ENCODE assay signal across 8 cellular contexts in the genomic region with DNA sequence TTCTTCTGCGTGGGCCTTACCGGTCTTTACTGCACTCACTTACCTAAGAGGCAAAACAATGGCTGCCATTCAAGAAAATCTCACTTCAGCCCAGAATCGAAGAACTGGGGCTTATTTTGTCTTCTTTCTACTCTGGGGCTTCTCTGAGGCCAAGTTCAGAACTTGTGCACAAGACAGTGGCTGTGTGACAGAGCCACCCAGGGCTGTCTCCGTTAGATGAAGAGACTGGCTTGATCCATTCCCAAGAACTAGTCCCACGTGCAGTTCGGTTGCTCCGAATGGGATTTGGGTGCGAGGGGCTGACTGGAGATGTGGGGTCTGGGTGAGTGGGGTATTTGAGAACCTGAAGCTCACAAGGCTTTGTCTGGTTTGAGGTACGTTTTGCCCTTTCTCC. TPM values are rescaled to one million over a fixed set of nuclear protein-coding genes. Genes with fewer than 3 reads are reported as not detected.
A peak's percentile ranks its signal among the peaks of the same experiment; 100 is the strongest.
DNase-seq lines count a peak whose midpoint lies in the region; ATAC-seq, FAIRE-seq and TF ChIP-seq lines count a peak whose summit lies in the region.

No MANE protein-coding gene starts in this region.

- peaks cover 35% of the 10 kb centered on the region for H3K4me1 Mint-ChIP-seq in activated T-cell treated with anti-CD3 and anti-CD28 coated beads, Interleukin-2, amount 50 U/mL, for 4 hours (ENCODE audit: low read depth)

- DNase-seq in activated T-cell treated with anti-CD3 and anti-CD28 coated beads, Interleukin-2, amount 50 U/mL, for 4 hours = no peak
- DNase-seq in activated T-cell treated with anti-CD3 and anti-CD28 coated beads for 4 hours (no peak), foreskin melanocyte (peak; percentile 18), pancreas (no peak)

- no peak for FAIRE-seq in pancreas (lab: Jason Lieb, UNC)

- H3K27me3 ChIP-seq in pancreas = no peaks in the 10 kb centered on the region

- peaks cover 0 to 36% (median 24%) of the 10 kb centered on the region in 3 donors for H3K4me1 ChIP-seq in pancreas

- H3K36me3 Mint-ChIP-seq in activated T-cell treated with anti-CD3 and anti-CD28 coated beads, Interleukin-2, amount 50 U/mL, for 4 hours (ENCODE audit: insufficient read depth) = peaks cover 4% of the 10 kb centered on the region

- intact Hi-C loops in pancreas (cut with DNase I) = no loop called here

- peak overlapping the region; percentile 85 for H3K4me3 Mint-ChIP-seq in activated T-cell treated with anti-CD3 and anti-CD28 coated beads, Interleukin-2, amount 50 U/mL, for 4 hours

- peak overlapping the region; percentile 79 to 97 (median 88) for H3K4me3 ChIP-seq in pancreas

- ATAC-seq in activated T-cell treated with anti-CD3 and anti-CD28 coated beads, Interleukin-2, amount 50 U/mL, for 4 hours = no peak
- ATAC-seq in pancreas (peak; percentile 1 to 22 (median 10)), HG03280 (IDR thresholded peaks at IDR 0.05; ENCODE audit: unreplicated experiment) (no peak), HG03521 (IDR thresholded peaks at IDR 0.05; ENCODE audit: unreplicated experiment) (no peak), GM19455 (IDR thresholded peaks at IDR 0.05; ENCODE audit: unreplicated experiment) (no peak)

- no peaks in the 10 kb centered on the region for H3K9me3 Mint-ChIP-seq in activated T-cell treated with anti-CD3 and anti-CD28 coated beads, Interleukin-2, amount 50 U/mL, for 4 hours

- H3K27ac ChIP-seq in VCaP = peak overlapping the region; percentile 94; the same call in 1 of the 2 replicates
- peak overlapping the region; percentile 85 to 95 (median 90) for H3K27ac ChIP-seq in pancreas

- TF ChIP-seq CTCF in VCaP (conservative IDR thresholded peaks at IDR 0.05) (no peak), pancreas (IDR thresholded peaks at IDR 0.05) (no peak)

- no peaks in the 10 kb centered on the region for H3K27me3 Mint-ChIP-seq in activated T-cell treated with anti-CD3 and anti-CD28 coated beads, Interleukin-2, amount 50 U/mL, for 4 hours (ENCODE audit: low read depth)

- 12 to 19% methylated on average over 9 of the region's 9 CpGs for whole genome bisulfite sequencing in pancreas, 2 donors

- H3K36me3 ChIP-seq in pancreas = peaks cover 0 to 5% (median 0%) of the 10 kb centered on the region in 3 donors

- no peaks in the 10 kb centered on the region for H3K9me3 ChIP-seq in pancreas

RNA-seq across cellular contexts. Expression of a gene that starts 0.8 kb away (rescaled TPM):
- total RNA-seq in activated T-cell treated with anti-CD3 and anti-CD28 coated beads, Interleukin-2, amount 50 U/mL, for 4 hours = 10 to 100 TPM; 49.3 to 71.3 (median 63.5) TPM
- total RNA-seq in pancreas = 10 to 100 TPM; 26.9 to 67.4 (median 28.6) TPM
- 1 to 10 TPM; 7.7 to 9.0 TPM for polyA plus RNA-seq in pancreas

Comparison
In these comparisons a context has a peak if more than half of its experiments do, and no peak if none do; other contexts are left out.
1. ATAC-seq: peak in pancreas (4 of 4); none in activated T-cell treated with anti-CD3 and anti-CD28 coated beads, Interleukin-2, amount 50 U/mL, for 4 hours (0 of 2), HG03280 (single experiment), HG03521 (single experiment) and GM19455 (single experiment).